Comparison of ENCODE assay signal across 31 cellular contexts in genomic region chr21:31518580-31518979, GRCh38.
"Had no signal": no experiment of that assay in that cellular context is flagged by ENCODE, and none has a peak within 500 bp of the region (broad histone marks: within the 10 kb centered on the region; RNA-seq: fewer than 3 reads in every experiment).

No MANE protein-coding gene starts in this region.

- H3K4me1 ChIP-seq: adrenal gland, ascending aorta, breast epithelium, colonic mucosa, esophagus muscularis mucosa, foreskin keratinocyte, gastrocnemius medialis, heart left ventricle had no signal

- H3K27ac ChIP-seq: adrenal gland, ascending aorta, breast epithelium, cardiac muscle cell, colonic mucosa, esophagus muscularis mucosa, foreskin keratinocyte, gastrocnemius medialis, heart left ventricle had no signal

- H3K27me3 ChIP-seq: adrenal gland, ascending aorta, breast epithelium, cardiac muscle cell, colonic mucosa, esophagus muscularis mucosa, foreskin keratinocyte, gastrocnemius medialis had no signal

- H3K9me3 ChIP-seq: adrenal gland, ascending aorta, breast epithelium, colonic mucosa, esophagus muscularis mucosa, gastrocnemius medialis, heart left ventricle had no signal

- DNase-seq: activated B cell treated with CpG ODN at 0.5 μM for 24 hours; activated CD4-positive, alpha-beta T cell treated with anti-CD3 and anti-CD28 coated beads for 48 hours; activated CD4-positive, alpha-beta T cell treated with anti-CD3 and anti-CD28 coated beads, Interleukin-2, amount 50 U/mL, for 1 hour; activated CD4-positive, alpha-beta T cell treated with anti-CD3 and anti-CD28 coated beads, Interleukin-2, amount 50 U/mL, for 48 hours; activated CD8-positive, alpha-beta memory T cell treated with anti-CD3 and anti-CD28 coated beads, Interleukin-2, amount 10 ng/mL, durations not matched to agents 7 days and 5 days; activated CD8-positive, alpha-beta memory T cell treated with anti-CD3 and anti-CD28 coated beads, Interleukin-2, amount 50 U/mL, for 4 hours; activated CD8-positive, alpha-beta T cell treated with anti-CD3 and anti-CD28 coated beads for 36 hours; activated effector memory CD4-positive, alpha-beta T cell treated with anti-CD3 and anti-CD28 coated beads, Interleukin-2, amount 50 U/mL, for 16 hours; activated naive CD4-positive, alpha-beta T cell treated with anti-CD3 and anti-CD28 coated beads for 36 hours; activated naive CD8-positive, alpha-beta T cell treated with anti-CD3 and anti-CD28 coated beads for 36 hours; activated naive CD8-positive, alpha-beta T cell treated with anti-CD3 and anti-CD28 coated beads, Interleukin-2, amount 50 U/mL, for 24 hours; activated T-cell treated with anti-CD3 and anti-CD28 coated beads, Interleukin-2, amount 50 U/mL, for 1 hour; activated T-cell treated with anti-CD3 and anti-CD28 coated beads, Interleukin-2, amount 50 U/mL, for 48 hours; adrenal gland; central memory CD4-positive, alpha-beta T cell; cerebellar nuclear complex; colonic mucosa; effector memory CD4-positive, alpha-beta T cell; endodermal cell; erythroblast; foreskin keratinocyte; gastrocnemius medialis; glutamatergic neuron; heart left ventricle; T-helper 1 cell; T-helper 17 cell; T1000 had no signal

- H3K36me3 ChIP-seq: adrenal gland, ascending aorta, breast epithelium, cardiac muscle cell, colonic mucosa, esophagus muscularis mucosa, gastrocnemius medialis, heart left ventricle had no signal

- H3K4me3 ChIP-seq: adrenal gland, ascending aorta, breast epithelium, cardiac muscle cell, colonic mucosa, esophagus muscularis mucosa, gastrocnemius medialis, heart left ventricle had no signal
